24 cellular contexts compared by ENCODE assay signal in genomic region chr16:86398201-86398600, GRCh38.
"Had no signal": no experiment of that assay in that cellular context is flagged by ENCODE, and none has a peak within 500 bp of the region (broad histone marks: within the 10 kb centered on the region; RNA-seq: fewer than 3 reads in every experiment).

No MANE protein-coding gene starts in this region.

- H3K27me3 Mint-ChIP-seq: activated CD4-positive, alpha-beta T cell treated with anti-CD3 and anti-CD28 coated beads, Interleukin-2, amount 10 ng/mL, durations not matched to agents 7 days and 5 days; activated naive CD8-positive, alpha-beta T cell treated with anti-CD3 and anti-CD28 coated beads, Interleukin-2, amount 50 U/mL, for 24 hours had no signal

- H3K4me1 Mint-ChIP-seq: activated CD4-positive, alpha-beta T cell treated with anti-CD3 and anti-CD28 coated beads, Interleukin-2, amount 10 ng/mL, durations not matched to agents 7 days and 5 days; activated naive CD8-positive, alpha-beta T cell treated with anti-CD3 and anti-CD28 coated beads, Interleukin-2, amount 50 U/mL, for 24 hours; T-cell had no signal

- H3K4me3 Mint-ChIP-seq: activated CD4-positive, alpha-beta T cell treated with anti-CD3 and anti-CD28 coated beads, Interleukin-2, amount 10 ng/mL, durations not matched to agents 7 days and 5 days; activated CD8-positive, alpha-beta T cell treated with anti-CD3 and anti-CD28 coated beads for 36 hours; activated naive CD8-positive, alpha-beta T cell treated with anti-CD3 and anti-CD28 coated beads, Interleukin-2, amount 50 U/mL, for 24 hours; activated T-helper 1 cell treated with anti-CD3 and anti-CD28 coated beads, Interleukin-12 subunit alpha, Interleukin-12 subunit beta, Interleukin-2, Interleukin-4 antibody, amounts not matched to agents 30 ng/mL and 10 ng/mL and 1 ng/mL, durations not matched to agents 14 hours and 24 hours and 36 hours; neural crest cell; T-cell; T-helper 2 cell treated with Interferon-gamma antibody and Interleukin-4, amounts not matched to agents 5 μg/mL and 100 μg/mL, for 36 hours had no signal

- H3K9me3 Mint-ChIP-seq: activated CD4-positive, alpha-beta T cell treated with anti-CD3 and anti-CD28 coated beads, Interleukin-2, amount 10 ng/mL, durations not matched to agents 7 days and 5 days; activated CD8-positive, alpha-beta T cell treated with anti-CD3 and anti-CD28 coated beads for 36 hours; activated T-helper 1 cell treated with anti-CD3 and anti-CD28 coated beads, Interleukin-12 subunit alpha, Interleukin-12 subunit beta, Interleukin-2, Interleukin-4 antibody, amounts not matched to agents 30 ng/mL and 10 ng/mL and 1 ng/mL, durations not matched to agents 14 hours and 24 hours and 36 hours; neural crest cell; T-cell; T-helper 2 cell treated with Interferon-gamma antibody and Interleukin-4, amounts not matched to agents 5 μg/mL and 100 μg/mL, for 36 hours had no signal

- H3K27ac ChIP-seq: testis, WERI-Rb-1 had no signal

- H3K4me3 ChIP-seq: sigmoid colon, testis had no signal

- H3K9me3 ChIP-seq: sigmoid colon, testis had no signal

- H3K27ac Mint-ChIP-seq: activated CD4-positive, alpha-beta T cell treated with anti-CD3 and anti-CD28 coated beads, Interleukin-2, amount 10 ng/mL, durations not matched to agents 7 days and 5 days; activated CD8-positive, alpha-beta T cell treated with anti-CD3 and anti-CD28 coated beads for 36 hours; activated naive CD8-positive, alpha-beta T cell treated with anti-CD3 and anti-CD28 coated beads, Interleukin-2, amount 50 U/mL, for 24 hours; activated T-helper 1 cell treated with anti-CD3 and anti-CD28 coated beads, Interleukin-12 subunit alpha, Interleukin-12 subunit beta, Interleukin-2, Interleukin-4 antibody, amounts not matched to agents 30 ng/mL and 10 ng/mL and 1 ng/mL, durations not matched to agents 14 hours and 24 hours and 36 hours; T-cell; T-helper 2 cell treated with Interferon-gamma antibody and Interleukin-4, amounts not matched to agents 5 μg/mL and 100 μg/mL, for 36 hours had no signal

- H3K4me1 ChIP-seq: testis had no signal

- H3K36me3 ChIP-seq: sigmoid colon, WERI-Rb-1 had no signal

- ATAC-seq: activated CD8-positive, alpha-beta T cell treated with anti-CD3 and anti-CD28 coated beads for 36 hours; activated naive CD8-positive, alpha-beta T cell treated with anti-CD3 and anti-CD28 coated beads, Interleukin-2, amount 50 U/mL, for 24 hours; T-cell had no signal

- H3K27me3 ChIP-seq: sigmoid colon, testis had no signal

- H3K36me3 Mint-ChIP-seq: T-cell had no signal

- DNase-seq: activated CD4-positive, alpha-beta T cell treated with anti-CD3 and anti-CD28 coated beads, Interleukin-2, amount 10 ng/mL, durations not matched to agents 7 days and 5 days; activated CD4-positive, CD25-positive, alpha-beta regulatory T cell treated with anti-CD3 and anti-CD28 coated beads, Interleukin-2, amount 50 U/mL, for 72 hours; activated CD8-positive, alpha-beta T cell treated with anti-CD3 and anti-CD28 coated beads for 36 hours; activated gamma-delta T cell; activated naive CD4-positive, alpha-beta T cell treated with anti-CD3 and anti-CD28 coated beads, Interleukin-2, amount 50 U/mL, for 16 hours; activated naive CD8-positive, alpha-beta T cell treated with anti-CD3 and anti-CD28 coated beads, Interleukin-2, amount 50 U/mL, for 24 hours; aorta; central memory CD4-positive, alpha-beta T cell; effector CD8-positive, alpha-beta T cell; hypothalamus; sigmoid colon; stimulated activated CD4-positive, alpha-beta T cell treated with anti-CD3 and anti-CD28 coated beads, Interleukin-2, amount 100 ng/mL, for 48 hours; stimulated activated CD8-positive, alpha-beta memory T cell treated with anti-CD3 and anti-CD28 coated beads, Interleukin-4, amount 100 ng/mL, for 48 hours; stimulated activated naive CD4-positive, alpha-beta T cell; T-cell; testis; trophoblast cell; WERI-Rb-1 had no signal

- FAIRE-seq: frontal cortex, islet of Langerhans, TTC549 had no signal
